Comparison of ENCODE assay signal across 1 cellular context in the genomic region with DNA sequence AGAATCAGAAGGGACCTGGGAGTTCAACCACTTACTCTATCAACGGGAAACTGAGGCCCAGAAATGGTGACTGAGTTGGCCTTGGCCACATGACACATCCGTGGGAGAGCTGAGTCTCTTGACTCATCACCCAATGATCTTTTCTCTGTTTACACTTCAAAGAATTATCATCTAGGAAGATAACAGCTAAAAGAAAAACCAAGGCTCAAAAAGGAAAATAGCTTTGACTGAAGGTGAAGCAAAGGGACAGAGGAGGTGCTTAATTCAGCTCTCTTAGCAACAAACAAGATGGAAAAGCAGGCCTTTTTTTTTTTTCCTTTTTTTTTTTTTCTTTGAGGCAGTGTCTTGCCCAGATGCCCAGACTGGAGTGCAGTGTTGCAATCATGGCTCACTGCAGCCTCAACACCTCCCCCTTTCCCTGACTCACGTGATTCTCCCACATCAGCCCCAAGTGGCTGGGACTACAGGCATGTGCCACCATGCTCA.
TF ChIP-seq lines count a peak whose summit lies in the region.

No MANE protein-coding gene starts in this region.

TF ChIP-seq in SK-N-SH treated with all-trans-retinoic acid at 6 μM for 48 hours, 23 proteins besides CTCF, POLR2A, EP300 and RAD21 (continued from another document):
- TF ChIP-seq, protein P1, sequence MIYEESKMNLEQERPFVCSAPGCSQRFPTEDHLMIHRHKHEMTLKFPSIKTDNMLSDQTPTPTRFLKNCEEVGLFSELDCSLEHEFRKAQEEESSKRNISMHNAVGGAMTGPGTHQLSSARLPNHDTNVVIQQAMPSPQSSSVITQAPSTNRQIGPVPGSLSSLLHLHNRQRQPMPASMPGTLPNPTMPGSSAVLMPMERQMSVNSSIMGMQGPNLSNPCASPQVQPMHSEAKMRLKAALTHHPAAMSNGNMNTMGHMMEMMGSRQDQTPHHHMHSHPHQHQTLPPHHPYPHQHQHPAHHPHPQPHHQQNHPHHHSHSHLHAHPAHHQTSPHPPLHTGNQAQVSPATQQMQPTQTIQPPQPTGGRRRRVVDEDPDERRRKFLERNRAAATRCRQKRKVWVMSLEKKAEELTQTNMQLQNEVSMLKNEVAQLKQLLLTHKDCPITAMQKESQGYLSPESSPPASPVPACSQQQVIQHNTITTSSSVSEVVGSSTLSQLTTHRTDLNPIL (CRISPR knock-in tag; IDR thresholded peaks at IDR 0.05; ENCODE audit: low read depth), result no peak
- TF ChIP-seq, protein P2, sequence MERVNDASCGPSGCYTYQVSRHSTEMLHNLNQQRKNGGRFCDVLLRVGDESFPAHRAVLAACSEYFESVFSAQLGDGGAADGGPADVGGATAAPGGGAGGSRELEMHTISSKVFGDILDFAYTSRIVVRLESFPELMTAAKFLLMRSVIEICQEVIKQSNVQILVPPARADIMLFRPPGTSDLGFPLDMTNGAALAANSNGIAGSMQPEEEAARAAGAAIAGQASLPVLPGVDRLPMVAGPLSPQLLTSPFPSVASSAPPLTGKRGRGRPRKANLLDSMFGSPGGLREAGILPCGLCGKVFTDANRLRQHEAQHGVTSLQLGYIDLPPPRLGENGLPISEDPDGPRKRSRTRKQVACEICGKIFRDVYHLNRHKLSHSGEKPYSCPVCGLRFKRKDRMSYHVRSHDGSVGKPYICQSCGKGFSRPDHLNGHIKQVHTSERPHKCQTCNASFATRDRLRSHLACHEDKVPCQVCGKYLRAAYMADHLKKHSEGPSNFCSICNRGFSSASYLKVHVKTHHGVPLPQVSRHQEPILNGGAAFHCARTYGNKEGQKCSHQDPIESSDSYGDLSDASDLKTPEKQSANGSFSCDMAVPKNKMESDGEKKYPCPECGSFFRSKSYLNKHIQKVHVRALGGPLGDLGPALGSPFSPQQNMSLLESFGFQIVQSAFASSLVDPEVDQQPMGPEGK (CRISPR knock-in tag; IDR thresholded peaks at IDR 0.05; ENCODE audit: borderline replicate concordance), result no peak
- TF ChIP-seq ZFP30 (CRISPR knock-in tag; IDR thresholded peaks at IDR 0.05) (no peak), ESRRG (CRISPR knock-in tag; IDR thresholded peaks at IDR 0.05) (no peak), SNAI2 (CRISPR knock-in tag; IDR thresholded peaks at IDR 0.05) (no peak), ZC3H10 (CRISPR knock-in tag; IDR thresholded peaks at IDR 0.05) (no peak)
TF ChIP-seq in SK-N-SH treated with all-trans-retinoic acid at 6 μM for 48 hours: peak in this region for 0.
